In the genomic region with DNA sequence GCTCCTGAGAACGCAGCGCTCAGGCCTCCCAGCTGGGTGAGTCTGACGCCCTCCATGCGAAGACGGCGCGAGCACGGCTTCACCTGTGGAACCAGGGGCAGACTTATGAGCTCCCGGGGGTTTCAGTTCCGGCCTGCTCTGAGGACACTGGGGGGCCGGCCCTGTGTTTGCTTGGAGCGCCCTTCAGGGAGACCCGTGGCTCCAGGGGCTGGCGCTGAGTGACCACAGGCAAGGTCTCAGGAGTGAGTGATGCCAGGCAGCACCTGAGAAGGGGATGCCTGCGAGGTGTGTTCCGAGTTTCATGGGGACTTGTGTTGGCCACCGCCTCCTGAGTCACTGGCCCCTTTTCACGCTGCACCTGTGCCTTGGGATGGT, we compare ENCODE assay signal across 12 cellular contexts. TPM values are rescaled to one million over a fixed set of nuclear protein-coding genes. Genes with fewer than 3 reads are reported as not detected.
DNase-seq lines count a peak whose midpoint lies in the region; TF ChIP-seq lines count a peak whose summit lies in the region.
"Had no signal": no experiment of that assay in that cellular context is flagged by ENCODE, and none has a peak within 500 bp of the region (broad histone marks: within the 10 kb centered on the region; RNA-seq: fewer than 3 reads in every experiment).

No MANE protein-coding gene starts in this region.

- intact Hi-C loops in CD14-positive monocyte (cut with micrococcal nuclease) (no loop called here), posterior vena cava (cut with DNase I) (no loop called here)

- peaks cover 27 to 39% (median 34%) of the 10 kb centered on the region in 3 donors for H3K27me3 Mint-ChIP-seq in CD14-positive monocyte (ENCODE audit: low read depth in 3 of 3)
- peaks cover 12% of the 10 kb centered on the region for H3K27me3 Mint-ChIP-seq in glutamatergic neuron (ENCODE audit: unreplicated experiment)

- DNase-seq in DMS79 (lab: John Stamatoyannopoulos, UW) (peak; percentile 73), DMS79 treated with DMSO at 0.1 percent for 48 hours (lab: John Stamatoyannopoulos, UW) (no peak), CD14-positive monocyte (ENCODE audit: low spot score) (peak; percentile 31), glutamatergic neuron (peak; percentile 10), posterior vena cava (ENCODE audit: low spot score) (peak; percentile 69), NCI-H524 treated with DMSO at 0.1 percent for 48 hours (lab: John Stamatoyannopoulos, UW) (no peak), HPDE6-E6E7 (ENCODE audit: extremely low spot score) (no peak)
- DNase-seq in activated naive CD4-positive, alpha-beta T cell treated with anti-CD3 and anti-CD28 coated beads, Interleukin-2, amount 50 U/mL, for 16 hours, result no peak
- DNase-seq: 8988T, MV-4-11, NCI-H446, NCI-H82 had no signal

- TF ChIP-seq CTCF in CD14-positive monocyte (IDR thresholded peaks at IDR 0.05) (no peak), glutamatergic neuron (IDR thresholded peaks at IDR 0.05; ENCODE audit: partially characterized antibody, unreplicated experiment) (no peak)

- H3K9me3 Mint-ChIP-seq in CD14-positive monocyte (peaks cover 0 to 13% (median 5%) of the 10 kb centered on the region in 7 donors), glutamatergic neuron (ENCODE audit: unreplicated experiment) (peaks cover 12% of the 10 kb centered on the region)

- no peak overlapping the region for H3K4me3 Mint-ChIP-seq in CD14-positive monocyte
- H3K4me3 Mint-ChIP-seq in glutamatergic neuron (ENCODE audit: unreplicated experiment), result no peak overlapping the region

- H3K4me1 Mint-ChIP-seq in CD14-positive monocyte, result peaks cover 3% of the 10 kb centered on the region
- H3K4me1 Mint-ChIP-seq in glutamatergic neuron (ENCODE audit: low read depth, unreplicated experiment), result peaks cover 12% of the 10 kb centered on the region

- H3K36me3 Mint-ChIP-seq in CD14-positive monocyte (peaks cover 0 to 2% of the 10 kb centered on the region in 2 donors), glutamatergic neuron (ENCODE audit: unreplicated experiment) (peaks cover 15% of the 10 kb centered on the region)

- no peak overlapping the region for H3K27ac Mint-ChIP-seq in CD14-positive monocyte
- H3K27ac Mint-ChIP-seq in glutamatergic neuron (ENCODE audit: unreplicated experiment), result no peak overlapping the region

RNA-seq across cellular contexts. Expression of gene MCF2L, which starts 4.5 kb away (rescaled TPM):
- not detected for polyA plus RNA-seq in CD14-positive monocyte
- 83.0 TPM for total RNA-seq in glutamatergic neuron (ENCODE audit: unreplicated experiment)
- total RNA-seq in posterior vena cava, result 10 to 100 TPM; 28.6 to 33.1 TPM

Comparison
In these comparisons a context has a peak if more than half of its experiments do, and no peak if none do; other contexts are left out.
1. DNase-seq: peak in DMS79 (single experiment), CD14-positive monocyte (single experiment), glutamatergic neuron (single experiment) and posterior vena cava (single experiment); none in DMS79 treated with DMSO at 0.1 percent for 48 hours (single experiment), NCI-H524 treated with DMSO at 0.1 percent for 48 hours (single experiment), HPDE6-E6E7 (single experiment) and activated naive CD4-positive, alpha-beta T cell treated with anti-CD3 and anti-CD28 coated beads, Interleukin-2, amount 50 U/mL, for 16 hours (single experiment).